In genomic region chr5:1801061-1801953, GRCh38 we compare ENCODE assay signal across 8 cellular contexts. TPM values are rescaled to one million over a fixed set of nuclear protein-coding genes. Genes with fewer than 3 reads are reported as not detected.
A peak's percentile ranks its signal among the peaks of the same experiment; 100 is the strongest.
DNase-seq lines count a peak whose midpoint lies in the region; ATAC-seq and TF ChIP-seq lines count a peak whose summit lies in the region.

Gene NDUFS6 (plus strand): TSS chr5:1801407. CDS start chr5:1801418, 11 bp downstream.

- H3K4me3 ChIP-seq in DND-41 (ENCODE audit: low read depth in 1 of 2, low read length in 2 of 2) (peak within 1 kb of the TSS; percentile 92 to 97), neural progenitor cell (peak within 1 kb of the TSS; percentile 95), stomach smooth muscle (ENCODE audit: low read length in 2 of 2) (peak within 1 kb of the TSS; percentile 86 to 94)

- H2AFZ ChIP-seq in DND-41 (ENCODE audit: low read depth, low read length), result peak within 1 kb of the TSS; percentile 88
- H2AFZ ChIP-seq in neural progenitor cell (replicated peaks), result peak within 1 kb of the TSS; percentile 48

- H3K4me1 ChIP-seq in DND-41 (ENCODE audit: insufficient read depth, low read length), result peaks cover 44% of the 10 kb centered on the region
- H3K4me1 ChIP-seq in foreskin keratinocyte, result no peaks in the 10 kb centered on the region
- H3K4me1 ChIP-seq in neural progenitor cell, result peaks cover 11% of the 10 kb centered on the region
- H3K4me1 ChIP-seq in stomach smooth muscle (ENCODE audit: control insufficient read depth, insufficient read depth, low read length), result peaks cover 29% of the 10 kb centered on the region

- no peaks in the 10 kb centered on the region for H3K9me3 Mint-ChIP-seq in neural progenitor cell

- no peaks in the 10 kb centered on the region for H3K9me3 ChIP-seq in DND-41 (ENCODE audit: insufficient read depth, low read length, severe bottlenecking)
- H3K9me3 ChIP-seq in KOPT-K1 (ENCODE audit: insufficient read depth, low read length, poor library complexity, severe bottlenecking), result no peaks in the 10 kb centered on the region
- no peaks in the 10 kb centered on the region for H3K9me3 ChIP-seq in neural progenitor cell (ENCODE audit: low read depth)
- no peaks in the 10 kb centered on the region for H3K9me3 ChIP-seq in stomach smooth muscle (ENCODE audit: control insufficient read depth in 2 of 2, low read length in 2 of 2)

- H3K27ac ChIP-seq in DND-41 (ENCODE audit: low read length), result peak within 1 kb of the TSS; percentile 83
- H3K27ac ChIP-seq in KOPT-K1 (ENCODE audit: low read depth, low read length, poor library complexity, severe bottlenecking), result peak within 1 kb of the TSS; percentile 81
- peak within 1 kb of the TSS; percentile 80 for H3K27ac ChIP-seq in foreskin keratinocyte
- H3K27ac ChIP-seq in neural progenitor cell, result peak within 1 kb of the TSS; percentile 61
- peak within 1 kb of the TSS; percentile 69 for H3K27ac ChIP-seq in stomach smooth muscle (ENCODE audit: low read length)

- peak within 1 kb of the TSS; percentile 99 for H3K4me2 ChIP-seq in DND-41 (ENCODE audit: insufficient read depth, low read length)
- H3K4me2 ChIP-seq in neural progenitor cell, result peak within 1 kb of the TSS; percentile 92

- H3K27me3 Mint-ChIP-seq in neural progenitor cell (ENCODE audit: insufficient read depth, low read depth), result peaks cover 9% of the 10 kb centered on the region

- TF ChIP-seq POLR2A in Raji (IDR thresholded peaks at IDR 0.05; ENCODE audit: insufficient read depth, low read depth, low read length), result peak; percentile 85

- H3K27me3 ChIP-seq in DND-41 (ENCODE audit: insufficient read depth, low read length, poor library complexity) (no peaks in the 10 kb centered on the region), foreskin keratinocyte (no peaks in the 10 kb centered on the region), neural progenitor cell (no peaks in the 10 kb centered on the region), stomach smooth muscle (ENCODE audit: control insufficient read depth in 1 of 2, insufficient read depth in 2 of 2, low read length in 2 of 2) (no peaks in the 10 kb centered on the region)

- DNase-seq in DND-41 (peak; percentile 79), activated gamma-delta T cell treated with Interleukin-2 at 50 U/mL for 16 hours (peak; percentile 81), foreskin keratinocyte (peak in 1 of 2 donors; percentile 26), neural progenitor cell (ENCODE audit: low spot score) (peak; percentile 92)

- H3K9ac ChIP-seq in DND-41 (ENCODE audit: low read depth, low read length) (peak within 1 kb of the TSS; percentile 96), neural progenitor cell (peak within 1 kb of the TSS; percentile 75), stomach smooth muscle (ENCODE audit: low read length in 2 of 2) (peak within 1 kb of the TSS; percentile 86 to 87)

- H3K4me3 Mint-ChIP-seq in neural progenitor cell, result peak within 1 kb of the TSS; percentile 97

- TF ChIP-seq CTCF in DND-41 (IDR thresholded peaks at IDR 0.05; ENCODE audit: borderline replicate concordance, extremely low read depth, low read length, poor library complexity, severe bottlenecking) (peak; percentile 11), foreskin keratinocyte (conservative IDR thresholded peaks at IDR 0.05) (no peak), neural progenitor cell (IDR thresholded peaks at IDR 0.05) (no peak)

- H3K36me3 Mint-ChIP-seq in neural progenitor cell, result peaks cover 24% of the 10 kb centered on the region

- ATAC-seq in DND-41 (ENCODE audit: insufficient read depth, low read depth) (peak; percentile 63), GM21737 (IDR thresholded peaks at IDR 0.05; ENCODE audit: unreplicated experiment) (peak; percentile 48), foreskin keratinocyte (peak; percentile 42)

- H3K79me2 ChIP-seq in DND-41 (ENCODE audit: insufficient read depth, low read length) (peaks cover 86% of the 10 kb centered on the region), neural progenitor cell (ENCODE audit: low read depth) (peaks cover 72% of the 10 kb centered on the region)

- H4K20me1 ChIP-seq in DND-41 (ENCODE audit: insufficient read depth, low read length) (peaks cover 58% of the 10 kb centered on the region; the same call in 1 of the 2 replicates), neural progenitor cell (ENCODE audit: low read depth) (peaks cover 16% of the 10 kb centered on the region)

- H3K36me3 ChIP-seq in DND-41 (ENCODE audit: insufficient read depth, low read length) (peaks cover 65% of the 10 kb centered on the region), KOPT-K1 (ENCODE audit: insufficient read depth, low read length) (peaks cover 62% of the 10 kb centered on the region), neural progenitor cell (no peaks in the 10 kb centered on the region), stomach smooth muscle (ENCODE audit: control insufficient read depth in 2 of 2, insufficient read depth in 2 of 2, low read length in 2 of 2) (peaks cover 43 to 44% of the 10 kb centered on the region in 2 donors)

- H3F3A ChIP-seq in neural progenitor cell (ENCODE audit: low read depth), result peaks cover 12% of the 10 kb centered on the region

- peaks cover 21% of the 10 kb centered on the region for H3K4me1 Mint-ChIP-seq in neural progenitor cell

- peak within 1 kb of the TSS; percentile 96 for H3K27ac Mint-ChIP-seq in neural progenitor cell

RNA-seq across cellular contexts. Expression of gene NDUFS6, which starts in this region (rescaled TPM):
- total RNA-seq in foreskin keratinocyte (68.2 and 84.6 TPM in 2 replicates), neural progenitor cell (ENCODE audit: low replicate concordance) (54.2 TPM in 2 replicates)
- 154 and 160 TPM in 2 replicates for polyA plus RNA-seq in foreskin keratinocyte
